Comparison of ENCODE assay signal across 11 cellular contexts in genomic region chr12:591167-591570, GRCh38.
DNase-seq lines count a peak whose midpoint lies in the region; ATAC-seq and TF ChIP-seq lines count a peak whose summit lies in the region.
"Had no signal": no experiment of that assay in that cellular context is flagged by ENCODE, and none has a peak within 500 bp of the region (broad histone marks: within the 10 kb centered on the region; RNA-seq: fewer than 3 reads in every experiment).

No MANE protein-coding gene starts in this region.

- no peak overlapping the region for H2BK15ac ChIP-seq in H9 (ENCODE audit: low read depth, low read length)
- H2BK15ac ChIP-seq in mesendoderm (replicated peaks; ENCODE audit: low read depth), result no peak overlapping the region

- H3K27me3 Mint-ChIP-seq in H9 (ENCODE audit: low read depth), result peaks cover 9% of the 10 kb centered on the region

- H3K27me3 ChIP-seq in H9 (ENCODE audit: insufficient read depth, low read length), result no peaks in the 10 kb centered on the region
- H3K27me3 ChIP-seq in heart right ventricle, result no peaks in the 10 kb centered on the region
- no peaks in the 10 kb centered on the region for H3K27me3 ChIP-seq in gastrocnemius medialis
- no peaks in the 10 kb centered on the region for H3K27me3 ChIP-seq in mesendoderm (ENCODE audit: insufficient read depth, low read length, poor library complexity)
- peaks cover 4% of the 10 kb centered on the region for H3K27me3 ChIP-seq in osteoblast (ENCODE audit: insufficient read depth, low read length)
- no peaks in the 10 kb centered on the region for H3K27me3 ChIP-seq in testis

- H3K79me2 ChIP-seq in H9 (ENCODE audit: insufficient read depth, low read length) (no peaks in the 10 kb centered on the region), mesendoderm (ENCODE audit: control insufficient read depth, insufficient read depth, low read length) (no peaks in the 10 kb centered on the region), osteoblast (ENCODE audit: insufficient read depth, low read length) (no peaks in the 10 kb centered on the region)

- no peak overlapping the region; the same call in 1 of the 2 replicates for H3K14ac ChIP-seq in H9 (ENCODE audit: insufficient read depth, low read length)

- H3K9ac ChIP-seq in H9 (ENCODE audit: extremely low read depth, insufficient read length, low read length), result no peak overlapping the region
- H3K9ac ChIP-seq in mesendoderm (ENCODE audit: low read length), result no peak overlapping the region

- peak; percentile 42; the same call in 2 of the 3 replicates for TF ChIP-seq CTCF in H9 (conservative IDR thresholded peaks at IDR 0.05)
- TF ChIP-seq CTCF in heart right ventricle (IDR thresholded peaks at IDR 0.05), result peak in 8 of 9 donors; percentile 11 to 57 (median 20)
- TF ChIP-seq CTCF in gastrocnemius medialis (IDR thresholded peaks at IDR 0.05 in 4 of 5, conservative IDR thresholded peaks at IDR 0.05 in 1 of 5), result peak in 2 of 5 experiments; percentile 27 to 35
- TF ChIP-seq CTCF in osteoblast (IDR thresholded peaks at IDR 0.05; ENCODE audit: extremely low read depth, low read depth, low read length), result no peak
- TF ChIP-seq CTCF in testis (IDR thresholded peaks at IDR 0.05), result no peak

- DNase-seq in H9 (no peak), SK-N-DZ (ENCODE audit: low spot score) (peak; percentile 76), heart right ventricle (peak; percentile 63 to 80), gastrocnemius medialis (peak; percentile 47 to 77), mesendoderm (no peak), osteoblast (ENCODE audit: insufficient read length, low spot score, missing footprints) (no peak), testis (no peak)
- DNase-seq: activated T-cell treated with anti-CD3 and anti-CD28 coated beads for 4 hours; stimulated activated CD4-positive, alpha-beta T cell treated with anti-CD3 and anti-CD28 coated beads, Interleukin-4, amount 100 ng/mL, for 24 hours; T-helper 9 cell had no signal

- H2AFZ ChIP-seq in H9 (ENCODE audit: low read length), result no peak overlapping the region
- no peak overlapping the region for H2AFZ ChIP-seq in osteoblast (ENCODE audit: low read length)

- H3K4me3 Mint-ChIP-seq in H9, result no peak overlapping the region

- no peak overlapping the region for H2BK20ac ChIP-seq in H9 (ENCODE audit: low read depth, low read length, poor library complexity, severe bottlenecking)

- intact Hi-C loops in heart right ventricle (cut with DNase I), result loop anchor here in 1 of 10 donors (5.0 kb wide), 1 partner anchor 126 kb away; no protein-coding TSS in a partner anchor
- intact Hi-C loops in gastrocnemius medialis (cut with DNase I; ENCODE audit: low total_unique reads), result no loop called here
- intact Hi-C loops in testis (cut with DNase I; ENCODE audit: low total_unique reads), result no loop called here

- H2AK5ac ChIP-seq in H9 (ENCODE audit: insufficient read length, low read length), result no peak overlapping the region
- no peak overlapping the region for H2AK5ac ChIP-seq in mesendoderm (ENCODE audit: low read length)

- H2BK5ac ChIP-seq in H9 (ENCODE audit: insufficient read length, low read length), result no peak overlapping the region
- H2BK5ac ChIP-seq in mesendoderm (ENCODE audit: low read length), result no peak overlapping the region

- H4K8ac ChIP-seq in H9 (replicated peaks; ENCODE audit: insufficient read length, low read depth, low read length) (no peak overlapping the region), mesendoderm (ENCODE audit: low read depth, low read length) (no peak overlapping the region)

- H3K4me1 Mint-ChIP-seq in H9, result 0 out of 4 replicates have a peak, but pooled peaks cover 0 to 4% of the 10 kb centered on the region in 2 experiments

- ATAC-seq in heart right ventricle (peak; percentile 84 to 95 (median 90)), gastrocnemius medialis (peak; percentile 92 to 94), GM19397 (IDR thresholded peaks at IDR 0.05; ENCODE audit: unreplicated experiment) (no peak)

- H3K79me1 ChIP-seq in H9 (ENCODE audit: insufficient read depth, low read depth, low read length, poor library complexity, severe bottlenecking) (no peaks in the 10 kb centered on the region), mesendoderm (ENCODE audit: low read length) (no peaks in the 10 kb centered on the region)

- H4K20me1 ChIP-seq in H9 (ENCODE audit: control insufficient read depth, insufficient read depth, insufficient read length) (no peaks in the 10 kb centered on the region), osteoblast (ENCODE audit: insufficient read depth, low read length) (no peaks in the 10 kb centered on the region)

- no peaks in the 10 kb centered on the region for H3K9me3 ChIP-seq in H9 (ENCODE audit: control insufficient read depth, low read depth, low read length)
- H3K9me3 ChIP-seq in heart right ventricle, result peaks cover 0 to 8% (median 0%) of the 10 kb centered on the region in 11 donors
- H3K9me3 ChIP-seq in gastrocnemius medialis, result no peaks in the 10 kb centered on the region
- peaks cover 2% of the 10 kb centered on the region for H3K9me3 ChIP-seq in osteoblast (ENCODE audit: low read depth, low read length)
- no peaks in the 10 kb centered on the region for H3K9me3 ChIP-seq in testis

- H2BK12ac ChIP-seq in H9 (ENCODE audit: insufficient read length, low read depth, low read length), result no peak overlapping the region

- H3K23ac ChIP-seq in H9 (ENCODE audit: insufficient read length, low read depth, low read length), result no peak overlapping the region
- no peak overlapping the region for H3K23ac ChIP-seq in mesendoderm (ENCODE audit: low read length)

- TF ChIP-seq POLR2A in gastrocnemius medialis (IDR thresholded peaks at IDR 0.05) (peak; percentile 14 to 26), testis (IDR thresholded peaks at IDR 0.05) (no peak)

- H3K4ac ChIP-seq in H9 (ENCODE audit: low read depth, low read length) (no peak overlapping the region), mesendoderm (ENCODE audit: low read depth, low read length) (no peak overlapping the region)

- H3K4me2 ChIP-seq in H9 (ENCODE audit: insufficient read depth, insufficient read length, low read length), result no peak overlapping the region
- H3K4me2 ChIP-seq in mesendoderm (ENCODE audit: low read length), result no peak overlapping the region
- H3K4me2 ChIP-seq in osteoblast (ENCODE audit: insufficient read depth, low read length), result no peak overlapping the region

- no peaks in the 10 kb centered on the region for H3K23me2 ChIP-seq in H9 (ENCODE audit: insufficient read length, low read depth, low read length, poor library complexity, severe bottlenecking)

- H3K36me3 Mint-ChIP-seq in H9 (ENCODE audit: insufficient read depth in 1 of 3, low read depth in 3 of 3), result no peaks in the 10 kb centered on the region

- H3K4me1 ChIP-seq in H9 (ENCODE audit: insufficient read depth, low read length) (no peaks in the 10 kb centered on the region), heart right ventricle (peaks cover 13 to 41% (median 25%) of the 10 kb centered on the region in 9 donors), gastrocnemius medialis (peaks cover 11 to 12% of the 10 kb centered on the region in 2 donors), mesendoderm (ENCODE audit: control insufficient read depth, low read depth, low read length) (no peaks in the 10 kb centered on the region), osteoblast (ENCODE audit: insufficient read depth, low read length) (no peaks in the 10 kb centered on the region), testis (peaks cover 10% of the 10 kb centered on the region)

- H3K36me3 ChIP-seq in heart right ventricle, result no peaks in the 10 kb centered on the region
- no peaks in the 10 kb centered on the region for H3K36me3 ChIP-seq in gastrocnemius medialis
- no peaks in the 10 kb centered on the region for H3K36me3 ChIP-seq in mesendoderm (ENCODE audit: control insufficient read depth, insufficient read depth, low read length)
- H3K36me3 ChIP-seq in osteoblast (ENCODE audit: insufficient read depth, low read length), result no peaks in the 10 kb centered on the region
- no peaks in the 10 kb centered on the region for H3K36me3 ChIP-seq in testis (ENCODE audit: low read depth, missing control alignments)

- H3T11ph ChIP-seq in H9 (ENCODE audit: low read length), result no peak overlapping the region

- no peaks in the 10 kb centered on the region; a peak in 2 of 5 replicates for H3K9me3 Mint-ChIP-seq in H9

- H3K27ac ChIP-seq in H9 (ENCODE audit: insufficient read length, low read depth, low read length) (no peak overlapping the region), heart right ventricle (peak overlapping the region; percentile 70 to 92 (median 84)), gastrocnemius medialis (peak overlapping the region; percentile 65 to 78 (median 75)), mesendoderm (ENCODE audit: low read depth, low read length) (no peak overlapping the region), osteoblast (ENCODE audit: low read depth, low read length) (no peak overlapping the region), testis (no peak overlapping the region)

- no peak overlapping the region for H2BK120ac ChIP-seq in H9 (ENCODE audit: low read depth, low read length, poor library complexity, severe bottlenecking)
- no peak overlapping the region for H2BK120ac ChIP-seq in mesendoderm (ENCODE audit: low read depth, low read length)

- H4K91ac ChIP-seq in H9 (ENCODE audit: insufficient read length, low read depth, low read length), result no peak overlapping the region

- no peak overlapping the region for H3K56ac ChIP-seq in H9 (ENCODE audit: insufficient read length, low read depth, low read length)
- no peak overlapping the region for H3K56ac ChIP-seq in mesendoderm (ENCODE audit: low read length)

- in situ Hi-C loops in gastrocnemius medialis (cut with MboI; ENCODE audit: low sequenced_read_pairs in 4 of 4), result loop anchor here in 1 of 4 donors (25.0 kb wide), 1 partner anchor 146 kb away; no protein-coding TSS in a partner anchor

- H3K27ac Mint-ChIP-seq in H9, result peak overlapping the region in 1 of 3 experiments; percentile 47; a peak in 2 of 7 replicates

- H4K5ac ChIP-seq in H9 (ENCODE audit: insufficient read length, low read depth, low read length) (no peak overlapping the region), mesendoderm (ENCODE audit: low read length) (no peak overlapping the region)

- H3K4me3 ChIP-seq in heart right ventricle (no peak overlapping the region), gastrocnemius medialis (no peak overlapping the region), mesendoderm (ENCODE audit: low read length) (no peak overlapping the region), osteoblast (ENCODE audit: insufficient read depth, low read length) (no peak overlapping the region), testis (no peak overlapping the region)

- H3K18ac ChIP-seq in H9 (ENCODE audit: insufficient read length, low read depth, low read length), result no peak overlapping the region
- H3K18ac ChIP-seq in mesendoderm (ENCODE audit: low read length), result no peak overlapping the region

- no CpG with 5 or more reads among the region's 4 CpGs for WGBS in H9 (ENCODE audit: extremely low coverage, insufficient read length, low lambda C conversion rate)
- WGBS in heart right ventricle, 2 donors, result 32 to 37% methylated on average over 4 of the region's 4 CpGs
- WGBS in mesendoderm (ENCODE audit: extremely low coverage, insufficient coverage, low lambda C conversion rate), result no CpG with 5 or more reads among the region's 4 CpGs
- WGBS in testis, 2 donors, result 44% methylated on average over 4 of the region's 4 CpGs; no CpG with 5 or more reads in 1 of the 2 donors

Comparison
In these comparisons a context has a peak if more than half of its experiments do, and no peak if none do; other contexts are left out.
1. DNase-seq: peak in SK-N-DZ (single experiment), heart right ventricle (2 of 2) and gastrocnemius medialis (2 of 2); none in H9 (single experiment), mesendoderm (single experiment), osteoblast (single experiment) and testis (single experiment).
2. H3K27ac ChIP-seq: peak in heart right ventricle (10 of 10) and gastrocnemius medialis (4 of 4); none in H9 (single experiment), mesendoderm (single experiment), osteoblast (single experiment) and testis (0 of 2).
3. CTCF ChIP-seq: peak in H9 (single experiment) and heart right ventricle (8 of 9); none in osteoblast (single experiment) and testis (0 of 3).